Comparison of ENCODE assay signal across 28 cellular contexts in the genomic region with DNA sequence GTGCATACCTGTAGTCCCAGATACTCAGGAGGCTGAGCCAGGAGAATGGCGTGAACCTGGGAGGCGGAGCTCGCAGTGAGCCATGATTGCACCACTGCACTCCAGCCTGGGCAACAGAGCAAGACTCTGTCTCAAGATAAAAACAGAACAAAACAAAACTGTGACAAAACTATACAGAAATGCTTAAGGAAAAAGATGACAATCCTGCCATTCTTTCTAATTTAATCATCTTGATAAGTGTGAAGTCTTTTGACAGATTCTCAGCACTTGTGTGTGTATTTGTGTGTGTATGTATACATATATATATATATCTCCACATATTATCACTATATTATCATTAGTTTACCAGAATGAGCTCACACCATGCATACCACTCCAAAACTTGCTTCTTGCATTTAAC. TPM values are rescaled to one million over a fixed set of nuclear protein-coding genes. Genes with fewer than 3 reads are reported as not detected.
"Had no signal": no experiment of that assay in that cellular context is flagged by ENCODE, and none has a peak within 500 bp of the region (broad histone marks: within the 10 kb centered on the region; RNA-seq: fewer than 3 reads in every experiment).

No MANE protein-coding gene starts in this region.

- ATAC-seq: effector memory CD8-positive, alpha-beta T cell; esophagus mucosa; gastrocnemius medialis; gastroesophageal sphincter; heart left ventricle; heart right ventricle had no signal

- H3K9me3 ChIP-seq: colonic mucosa, esophagus muscularis mucosa, esophagus squamous epithelium, gastrocnemius medialis, gastroesophageal sphincter, heart left ventricle had no signal

- H3K36me3 ChIP-seq: colonic mucosa, esophagus muscularis mucosa, esophagus squamous epithelium, gastrocnemius medialis, gastroesophageal sphincter, heart left ventricle, heart right ventricle had no signal

- H3K4me1 ChIP-seq: colonic mucosa, esophagus muscularis mucosa, esophagus squamous epithelium, foreskin keratinocyte, gastrocnemius medialis, gastroesophageal sphincter, heart left ventricle, heart right ventricle had no signal

- H3K27me3 ChIP-seq: colonic mucosa, esophagus muscularis mucosa, gastrocnemius medialis had no signal

- H3K27ac ChIP-seq: colonic mucosa, coronary artery, dorsolateral prefrontal cortex, epithelial cell of prostate, esophagus muscularis mucosa, esophagus squamous epithelium, foreskin keratinocyte, gastrocnemius medialis, gastroesophageal sphincter, heart left ventricle, heart right ventricle had no signal

- DNase-seq: colonic mucosa; cortex of kidney; dermis blood vessel endothelial cell; dorsolateral prefrontal cortex; effector CD4-positive, alpha-beta T cell; effector CD8-positive, alpha-beta T cell; effector memory CD4-positive, alpha-beta T cell; effector memory CD8-positive, alpha-beta T cell; endodermal cell; erythroblast; esophagus squamous epithelium; foreskin keratinocyte; foreskin melanocyte; gastrocnemius medialis; glutamatergic neuron; head of caudate nucleus; heart left ventricle; heart right ventricle had no signal

- H3K4me3 ChIP-seq: colonic mucosa, coronary artery, dorsolateral prefrontal cortex, esophagus muscularis mucosa, esophagus squamous epithelium, gastrocnemius medialis, gastroesophageal sphincter, heart left ventricle, heart right ventricle had no signal

RNA-seq across cellular contexts. Expression of gene HTR2A, which starts 12.3 kb away (rescaled TPM):
- total RNA-seq: dermis blood vessel endothelial cell, dermis microvascular lymphatic vessel endothelial cell, endodermal cell, endothelial cell of umbilical vein, epithelial cell of proximal tubule, fibroblast of villous mesenchyme, foreskin keratinocyte, glomerular endothelial cell had no signal
- polyA plus RNA-seq: endothelial cell of umbilical vein, foreskin keratinocyte had no signal
